In genomic region chr4:10032625-10033024, GRCh38 we compare ENCODE assay signal across 9 cellular contexts. TPM values are rescaled to one million over a fixed set of nuclear protein-coding genes. Genes with fewer than 3 reads are reported as not detected.
DNase-seq lines count a peak whose midpoint lies in the region; ATAC-seq, FAIRE-seq and TF ChIP-seq lines count a peak whose summit lies in the region.
"Had no signal": no experiment of that assay in that cellular context is flagged by ENCODE, and none has a peak within 500 bp of the region (broad histone marks: within the 10 kb centered on the region; RNA-seq: fewer than 3 reads in every experiment).

No MANE protein-coding gene starts in this region.

- H3K14ac ChIP-seq in IMR-90 (replicated peaks; ENCODE audit: low read depth, low read length), result no peak overlapping the region

- no peak overlapping the region for H2BK20ac ChIP-seq in IMR-90 (ENCODE audit: low read depth, low read length)

- POLR2A ChIA-PET in IMR-90 (lab: Charles Lee; ENCODE audit: unreplicated experiment), result no interaction called here

- H2AK5ac ChIP-seq in IMR-90 (ENCODE audit: low read depth, low read length), result no peak overlapping the region

- H3K4me3 ChIP-seq in IMR-90 (ENCODE audit: insufficient read depth, low read depth, low read length) (no peak overlapping the region), adrenal gland (no peak overlapping the region), kidney (ENCODE audit: low read length in 2 of 2) (no peak overlapping the region), suprapubic skin (no peak overlapping the region)

- no peak overlapping the region for H2AFZ ChIP-seq in IMR-90 (replicated peaks; ENCODE audit: low read length, poor library complexity)

- H4K91ac ChIP-seq in IMR-90 (ENCODE audit: insufficient read depth, low read depth, low read length), result no peak overlapping the region

- dilution Hi-C loops in IMR-90 (cut with HindIII; ENCODE audit: low sequenced_read_pairs, unreplicated experiment), result no loop called here

- H3K9me3 ChIP-seq in IMR-90 (ENCODE audit: control insufficient read depth, insufficient read depth, low read length) (no peaks in the 10 kb centered on the region), adrenal gland (replicated peaks in 1 of 3) (no peaks in the 10 kb centered on the region), kidney (ENCODE audit: control insufficient read depth in 1 of 2, low read length in 2 of 2) (no peaks in the 10 kb centered on the region), suprapubic skin (no peaks in the 10 kb centered on the region)

- H3K23ac ChIP-seq in IMR-90 (ENCODE audit: low read depth, low read length), result no peak overlapping the region

- H4K8ac ChIP-seq in IMR-90 (ENCODE audit: low read depth in 2 of 2, low read length in 2 of 2), result no peak overlapping the region

- in situ Hi-C loops in IMR-90 (cut with MboI; ENCODE audit: low sequenced_read_pairs), result no loop called here

- BruUV-seq in IMR-90 (replicated peaks; lab: Mats Ljungman, UMichigan), result no TSS peak

- TF ChIP-seq POLR2A in IMR-90 (IDR thresholded peaks at IDR 0.05; ENCODE audit: low read depth, low read length), result no peak
- peak in 1 of 2 donors; percentile 11 for TF ChIP-seq POLR2A in adrenal gland (IDR thresholded peaks at IDR 0.05)
- no peak for TF ChIP-seq POLR2A in suprapubic skin (IDR thresholded peaks at IDR 0.05)

- no peak for TF ChIP-seq EP300 in suprapubic skin (IDR thresholded peaks at IDR 0.05)

- no peak for FAIRE-seq in kidney (lab: Jason Lieb, UNC)

- H2BK120ac ChIP-seq in IMR-90 (ENCODE audit: low read depth, low read length), result no peak overlapping the region

- no peaks in the 10 kb centered on the region for H3K79me1 ChIP-seq in IMR-90 (ENCODE audit: low read depth in 1 of 2, low read length in 2 of 2)

- H3K4me1 ChIP-seq in IMR-90 (ENCODE audit: control insufficient read depth, insufficient read depth, low read length) (peaks cover 28% of the 10 kb centered on the region), adrenal gland (replicated peaks in 1 of 2) (peaks cover 16 to 31% of the 10 kb centered on the region in 2 donors), kidney (ENCODE audit: control insufficient read depth in 1 of 2, insufficient read depth in 1 of 2, low read depth in 1 of 2, low read length in 2 of 2) (peaks cover 22 to 34% of the 10 kb centered on the region in 2 donors), suprapubic skin (peaks cover 34% of the 10 kb centered on the region)

- no peak overlapping the region; the same call in 1 of the 2 replicates for H4K5ac ChIP-seq in IMR-90 (ENCODE audit: low read depth, low read length)

- H2BK15ac ChIP-seq in IMR-90 (ENCODE audit: low read depth, low read length), result 0 out of 3 replicates have a peak overlapping the region, but pooled peaks have one; percentile 24

- H4K20me1 ChIP-seq in IMR-90 (ENCODE audit: insufficient read depth, low read length), result no peaks in the 10 kb centered on the region

- intact Hi-C loops in IMR-90 (cut with micrococcal nuclease), result no loop called here
- intact Hi-C loops in adrenal gland (cut with DNase I), result no loop called here
- intact Hi-C loops in kidney (cut with DNase I), result no loop called here

- ATAC-seq in IMR-90 (ENCODE audit: low read depth) (peak; percentile 31), GM19397 (IDR thresholded peaks at IDR 0.05; ENCODE audit: unreplicated experiment) (no peak), HG03571 (IDR thresholded peaks at IDR 0.05; ENCODE audit: unreplicated experiment) (no peak)

- H3K4me2 ChIP-seq in IMR-90 (ENCODE audit: low read depth, low read length), result peak overlapping the region; percentile 47

- peaks cover 7% of the 10 kb centered on the region for H3K9me1 ChIP-seq in IMR-90 (ENCODE audit: insufficient read depth, low read length)

- H3K36me3 ChIP-seq in IMR-90 (ENCODE audit: control insufficient read depth, insufficient read depth, low read length), result no peaks in the 10 kb centered on the region
- no peaks in the 10 kb centered on the region for H3K36me3 ChIP-seq in adrenal gland (replicated peaks in 1 of 2)
- no peaks in the 10 kb centered on the region for H3K36me3 ChIP-seq in kidney (ENCODE audit: control insufficient read depth in 1 of 2, insufficient read depth in 2 of 2, low read length in 2 of 2)
- H3K36me3 ChIP-seq in suprapubic skin, result no peaks in the 10 kb centered on the region

- no peak overlapping the region for H3K56ac ChIP-seq in IMR-90 (ENCODE audit: extremely low read depth, insufficient read depth, low read length)

- H2BK5ac ChIP-seq in IMR-90 (ENCODE audit: low read depth, low read length, poor library complexity, severe bottlenecking), result no peak overlapping the region

- H3K4ac ChIP-seq in IMR-90 (ENCODE audit: low read depth, low read length), result 0 out of 2 replicates have a peak overlapping the region, but pooled peaks have one; percentile 22

- no peak for TF ChIP-seq CTCF in IMR-90 (conservative IDR thresholded peaks at IDR 0.05; ENCODE audit: low read depth, low read length)
- TF ChIP-seq CTCF in adrenal gland (IDR thresholded peaks at IDR 0.05), result no peak
- no peak for TF ChIP-seq CTCF in kidney (IDR thresholded peaks at IDR 0.05; ENCODE audit: borderline replicate concordance, extremely low read depth, insufficient read depth)
- no peak for TF ChIP-seq CTCF in suprapubic skin (IDR thresholded peaks at IDR 0.05)

- H3K9ac ChIP-seq in IMR-90 (ENCODE audit: low read depth, low read length), result no peak overlapping the region
- no peak overlapping the region for H3K9ac ChIP-seq in kidney (ENCODE audit: low read length in 2 of 2)

- H3K18ac ChIP-seq in IMR-90 (ENCODE audit: low read depth, low read length), result peak overlapping the region; percentile 50; the same call in 1 of the 2 replicates

- no peaks in the 10 kb centered on the region for H3K27me3 ChIP-seq in IMR-90 (ENCODE audit: control insufficient read depth, insufficient read depth, low read length)
- H3K27me3 ChIP-seq in adrenal gland, result no peaks in the 10 kb centered on the region
- H3K27me3 ChIP-seq in suprapubic skin, result no peaks in the 10 kb centered on the region

- CTCF ChIA-PET in IMR-90 (lab: Yijun Ruan, JAX), result interaction anchor here (0.9 kb wide), 1 partner anchor 17 kb away, joined by 4 read pairs; no protein-coding TSS in a partner anchor

- peak overlapping the region; percentile 85; the same call in 1 of the 2 replicates for H3K27ac ChIP-seq in IMR-90 (ENCODE audit: insufficient read depth, low read length)
- H3K27ac ChIP-seq in adrenal gland, result peak overlapping the region in 4 of 5 donors; percentile 14 to 86 (median 45)
- H3K27ac ChIP-seq in kidney (ENCODE audit: low read depth in 2 of 2, low read length in 2 of 2), result peak overlapping the region; percentile 44 to 87
- H3K27ac ChIP-seq in suprapubic skin, result peak overlapping the region; percentile 45

- no peak for TF ChIP-seq RAD21 in IMR-90 (IDR thresholded peaks at IDR 0.05; ENCODE audit: low read length)

- H2AK9ac ChIP-seq in IMR-90 (replicated peaks; ENCODE audit: low read depth, low read length, poor library complexity), result no peak overlapping the region

- DNase-seq in IMR-90 (peak; percentile 75), adrenal gland (peak; percentile 50 to 79 (median 62)), kidney (no peak), suprapubic skin (ENCODE audit: low spot score in 2 of 2) (peak in 1 of 2 donors; percentile 4)
- no peak for DNase-seq in stimulated activated CD4-positive, alpha-beta T cell treated with anti-CD3 and anti-CD28 coated beads, Interleukin-15, amount 100 ng/mL, for 24 hours
- DNase-seq: NCI-H526; stimulated activated CD4-positive, alpha-beta T cell treated with anti-CD3 and anti-CD28 coated beads, Interleukin-12 subunit alpha, Interleukin-12 subunit beta, amount 100 ng/mL, for 4 hours had no signal

- 79% methylated on average over 2 of the region's 6 CpGs; no CpG with 5 or more reads in 1 of the 2 experiments for WGBS in IMR-90 (ENCODE audit: extremely low coverage in 2 of 2, insufficient read length in 1 of 2), 2 experiments
- WGBS in adrenal gland, 4 donors, result 15 to 42% (median 28%) methylated on average over 6 of the region's 6 CpGs
- WGBS in suprapubic skin, result 48% methylated on average over 4 of the region's 6 CpGs

TF ChIP-seq in IMR-90, 13 proteins besides CTCF, POLR2A, EP300 and RAD21:
- TF ChIP-seq NFE2L2 (IDR thresholded peaks at IDR 0.05; ENCODE audit: low read depth, low read length) (no peak), CHD1 (IDR thresholded peaks at IDR 0.05; ENCODE audit: low read depth, low read length) (no peak), CEBPB (IDR thresholded peaks at IDR 0.05; ENCODE audit: low read depth, low read length) (peak; percentile 69), ELK1 (IDR thresholded peaks at IDR 0.05; ENCODE audit: borderline replicate concordance, low read depth, low read length) (no peak)

RNA-seq across cellular contexts. Expression of gene SLC2A9, which starts 11.3 kb away (rescaled TPM):
- total RNA-seq in IMR-90 (2012; rRNA removed), result 0.56 and 0.72 TPM in 2 replicates
- 1.0 and 2.1 TPM in 2 replicates for polyA plus RNA-seq in IMR-90 (2012; rRNA removed)
- polyA plus RNA-seq in IMR-90 (2012; cell fraction: cytosol; rRNA removed), result 1.2 and 1.3 TPM in 2 replicates
- 1.6 and 1.8 TPM in 2 replicates for polyA plus RNA-seq in IMR-90 (2012; cell fraction: nucleus; rRNA removed; ENCODE audit: low replicate concordance)
- total RNA-seq in adrenal gland, result 10 to 100 TPM in 5 of 8 donors, 1 to 10 TPM in 3; 6.7 to 16.6 (median 12.8) TPM
- polyA plus RNA-seq in adrenal gland, result 1 to 10 TPM; 1.8 to 7.8 (median 2.1) TPM
- total RNA-seq in kidney, result 47.6 TPM
- polyA plus RNA-seq in kidney (ENCODE audit: insufficient read depth, low read depth, low replicate concordance), result 41.5 TPM
- total RNA-seq in suprapubic skin, result 1 to 10 TPM; 3.5 to 9.2 (median 8.1) TPM

Comparison
In these comparisons a context has a peak if more than half of its experiments do, and no peak if none do; other contexts are left out.
1. DNase-seq: peak in IMR-90 (single experiment) and adrenal gland (7 of 7); none in kidney (single experiment) and stimulated activated CD4-positive, alpha-beta T cell treated with anti-CD3 and anti-CD28 coated beads, Interleukin-15, amount 100 ng/mL, for 24 hours (single experiment).
2. Peak in every context shown above with its lines, with median percentiles within 50 percentile points of each other: H3K27ac ChIP-seq.